In genomic region chr4:38080575-38080974, GRCh38 we compare ENCODE assay signal across 17 cellular contexts.
DNase-seq lines count a peak whose midpoint lies in the region; ATAC-seq and TF ChIP-seq lines count a peak whose summit lies in the region.
"Had no signal": no experiment of that assay in that cellular context is flagged by ENCODE, and none has a peak within 500 bp of the region (broad histone marks: within the 10 kb centered on the region; RNA-seq: fewer than 3 reads in every experiment).

No MANE protein-coding gene starts in this region.

- H3K79me2 ChIP-seq in trophoblast cell (ENCODE audit: control insufficient read depth, insufficient read depth, low read length, poor library complexity) = no peaks in the 10 kb centered on the region

- peak overlapping the region; percentile 51 for H3K27ac Mint-ChIP-seq in activated B cell treated with CpG ODN at 0.5 μM for 24 hours

- H3K4me1 ChIP-seq in BLaER1 = peaks cover 67% of the 10 kb centered on the region
- H3K4me1 ChIP-seq in liver (ENCODE audit: control insufficient read depth in 4 of 4, insufficient read depth in 4 of 4, low read length in 3 of 4) = peaks cover 1 to 23% (median 11%) of the 10 kb centered on the region in 4 donors
- H3K4me1 ChIP-seq in trophoblast cell (ENCODE audit: control insufficient read depth in 1 of 2, insufficient read depth in 2 of 2, low read length in 2 of 2) = peaks cover 8 to 16% of the 10 kb centered on the region in 2 experiments
- H3K4me1 ChIP-seq in lower lobe of right lung = peaks cover 11% of the 10 kb centered on the region

- no peak overlapping the region for H3K14ac ChIP-seq in trophoblast cell (ENCODE audit: low read length)

- H2BK120ac ChIP-seq in trophoblast cell (ENCODE audit: insufficient read depth, low read length, poor library complexity) = peak overlapping the region; percentile 62

- no peak overlapping the region for H4K91ac ChIP-seq in trophoblast cell (ENCODE audit: low read depth, low read length)

- CTCF ChIA-PET in activated B cell treated with CpG ODN at 0.5 μM for 24 hours (lab: Charles Lee) = no interaction called here

- H3K9me3 ChIP-seq in BLaER1 = no peaks in the 10 kb centered on the region
- no peaks in the 10 kb centered on the region for H3K9me3 ChIP-seq in liver (ENCODE audit: control insufficient read depth in 4 of 4, low read length in 3 of 4)
- H3K9me3 ChIP-seq in trophoblast cell (ENCODE audit: insufficient read depth, low read depth, low read length) = peaks cover 2% of the 10 kb centered on the region
- H3K9me3 ChIP-seq in lower lobe of right lung = no peaks in the 10 kb centered on the region
- H3K9me3 ChIP-seq: A549 had no signal

- H3K4me3 ChIP-seq in BLaER1 (no peak overlapping the region), liver (ENCODE audit: low read depth in 1 of 3, low read length in 3 of 3) (no peak overlapping the region), trophoblast cell (ENCODE audit: low read depth, low read length) (no peak overlapping the region), lower lobe of right lung (no peak overlapping the region)
- H3K4me3 ChIP-seq: A549 had no signal

- H2AK5ac ChIP-seq in trophoblast cell (ENCODE audit: low read length) = peak overlapping the region; percentile 72

- no peak overlapping the region for H3K4me3 Mint-ChIP-seq in activated B cell treated with CpG ODN at 0.5 μM for 24 hours
- H3K4me3 Mint-ChIP-seq: CD8-positive, alpha-beta memory T cell had no signal

- H3K27ac ChIP-seq in BLaER1 (peak overlapping the region; percentile 73), liver (ENCODE audit: low read depth in 1 of 2, low read length in 2 of 2) (no peak overlapping the region), trophoblast cell (ENCODE audit: low read depth, low read length) (no peak overlapping the region), lower lobe of right lung (no peak overlapping the region)

- DNase-seq in activated B cell treated with CpG ODN at 0.5 μM for 24 hours = no peak
- DNase-seq in trophoblast cell = no peak
- no peak for DNase-seq in SIG-M5 (lab: John Stamatoyannopoulos, UW)
- DNase-seq in lower lobe of right lung = no peak
- no peak for DNase-seq in HPDE6-E6E7 (ENCODE audit: extremely low spot score)
- DNase-seq: CD8-positive, alpha-beta memory T cell; DMS79; GOT3; KBM-7; NCI-H1105 treated with DMSO at 0.1 percent for 48 hours; NCI-H1694; NCI-H2081 treated with DMSO at 0.1 percent for 48 hours had no signal

- peaks cover 24% of the 10 kb centered on the region for H3K4me1 Mint-ChIP-seq in activated B cell treated with CpG ODN at 0.5 μM for 24 hours

- no peak overlapping the region for H2BK12ac ChIP-seq in trophoblast cell (ENCODE audit: low read length)

- TF ChIP-seq RAD21 in liver (IDR thresholded peaks at IDR 0.05) = no peak

- H3K23ac ChIP-seq in trophoblast cell (ENCODE audit: low read length) = no peak overlapping the region

- H3K27me3 Mint-ChIP-seq in activated B cell treated with CpG ODN at 0.5 μM for 24 hours = no peaks in the 10 kb centered on the region

- no peaks in the 10 kb centered on the region for H3K9me3 Mint-ChIP-seq in activated B cell treated with CpG ODN at 0.5 μM for 24 hours
- H3K9me3 Mint-ChIP-seq: CD8-positive, alpha-beta memory T cell had no signal

- no peaks in the 10 kb centered on the region for H3K27me3 ChIP-seq in BLaER1
- H3K27me3 ChIP-seq in liver (ENCODE audit: control insufficient read depth in 4 of 4, insufficient read depth in 4 of 4, low read length in 3 of 4) = no peaks in the 10 kb centered on the region
- H3K27me3 ChIP-seq in trophoblast cell (ENCODE audit: insufficient read depth, low read length) = no peaks in the 10 kb centered on the region
- H3K27me3 ChIP-seq in lower lobe of right lung (ENCODE audit: low read depth) = no peaks in the 10 kb centered on the region

- H3K36me3 Mint-ChIP-seq in activated B cell treated with CpG ODN at 0.5 μM for 24 hours (ENCODE audit: low read depth) = peaks cover 77% of the 10 kb centered on the region

- 50% methylated on average over 8 of the region's 8 CpGs for WGBS in liver
- no CpG with 5 or more reads among the region's 8 CpGs for WGBS in trophoblast cell (ENCODE audit: extremely low coverage, insufficient coverage, insufficient read length)

- H3K36me3 ChIP-seq in BLaER1 = peaks cover 46% of the 10 kb centered on the region
- no peaks in the 10 kb centered on the region for H3K36me3 ChIP-seq in liver (ENCODE audit: control insufficient read depth in 4 of 4, insufficient read depth in 3 of 4, low read depth in 1 of 4, low read length in 3 of 4)
- H3K36me3 ChIP-seq in trophoblast cell (ENCODE audit: control insufficient read depth in 1 of 2, insufficient read depth in 2 of 2, low read length in 2 of 2) = peaks cover 13 to 14% of the 10 kb centered on the region in 2 experiments
- peaks cover 3% of the 10 kb centered on the region for H3K36me3 ChIP-seq in lower lobe of right lung

- H2AFZ ChIP-seq in trophoblast cell (ENCODE audit: insufficient read depth, low read length, poor library complexity) = no peak overlapping the region

- intact Hi-C loops in activated B cell treated with CpG ODN at 0.5 μM for 24 hours (cut with micrococcal nuclease) = no loop called here
- intact Hi-C loops in lower lobe of right lung (cut with DNase I) = no loop called here

- H3K79me1 ChIP-seq in trophoblast cell (ENCODE audit: low read length) = peaks cover 6% of the 10 kb centered on the region

- no peak overlapping the region for H2BK5ac ChIP-seq in trophoblast cell (ENCODE audit: low read depth, low read length, poor library complexity)

- TF ChIP-seq CTCF in activated B cell treated with CpG ODN at 0.5 μM for 24 hours (IDR thresholded peaks at IDR 0.05) (no peak), liver (IDR thresholded peaks at IDR 0.05; ENCODE audit: low read depth, low read length, missing input control) (no peak), lower lobe of right lung (IDR thresholded peaks at IDR 0.05) (no peak)

- no peak overlapping the region for H4K8ac ChIP-seq in trophoblast cell (ENCODE audit: low read depth, low read length)

- H3K4me2 ChIP-seq in BLaER1 = peak overlapping the region; percentile 65
- H3K4me2 ChIP-seq in trophoblast cell (ENCODE audit: low read length) = no peak overlapping the region
- H3K4me2 ChIP-seq: A549 had no signal

- H4K12ac ChIP-seq in trophoblast cell (ENCODE audit: low read depth, low read length) = no peak overlapping the region

- H3K4ac ChIP-seq in trophoblast cell (ENCODE audit: low read depth, low read length) = no peak overlapping the region

- peaks cover 1% of the 10 kb centered on the region; the same call in 1 of the 2 replicates for H4K20me1 ChIP-seq in BLaER1

- H3K9ac ChIP-seq in BLaER1 = 0 out of 2 replicates have a peak overlapping the region, but pooled peaks have one; percentile 37
- no peak overlapping the region for H3K9ac ChIP-seq in liver (ENCODE audit: low read depth in 1 of 2, low read length in 2 of 2)
- no peak overlapping the region for H3K9ac ChIP-seq in trophoblast cell (ENCODE audit: low read length)

- H3K18ac ChIP-seq in trophoblast cell (ENCODE audit: low read length) = no peak overlapping the region

- POLR2A ChIA-PET in activated B cell treated with CpG ODN at 0.5 μM for 24 hours (lab: Charles Lee) = no interaction called here

- no peak for ATAC-seq in activated B cell treated with CpG ODN at 0.5 μM for 24 hours (ENCODE audit: low read depth)
- ATAC-seq in lower lobe of right lung = no peak
- ATAC-seq in HG02623 (IDR thresholded peaks at IDR 0.05; ENCODE audit: unreplicated experiment) = no peak
- ATAC-seq: A549, Panc1 had no signal

TF ChIP-seq in liver, 16 proteins besides CTCF, POLR2A, EP300 and RAD21:
- peak; percentile 28 to 67 for TF ChIP-seq HNF4A (conservative IDR thresholded peaks at IDR 0.05)
- TF ChIP-seq EGR1 (IDR thresholded peaks at IDR 0.05; ENCODE audit: low read depth in 2 of 2) = no peak
- TF ChIP-seq RXRA (IDR thresholded peaks at IDR 0.05) = peak; percentile 32 to 82
- TF ChIP-seq SP1 (IDR thresholded peaks at IDR 0.05) = no peak
- TF ChIP-seq NR2F2 (IDR thresholded peaks at IDR 0.05) = peak; percentile 40
